ENCODE assay signal across 1 cellular context in the genomic region with DNA sequence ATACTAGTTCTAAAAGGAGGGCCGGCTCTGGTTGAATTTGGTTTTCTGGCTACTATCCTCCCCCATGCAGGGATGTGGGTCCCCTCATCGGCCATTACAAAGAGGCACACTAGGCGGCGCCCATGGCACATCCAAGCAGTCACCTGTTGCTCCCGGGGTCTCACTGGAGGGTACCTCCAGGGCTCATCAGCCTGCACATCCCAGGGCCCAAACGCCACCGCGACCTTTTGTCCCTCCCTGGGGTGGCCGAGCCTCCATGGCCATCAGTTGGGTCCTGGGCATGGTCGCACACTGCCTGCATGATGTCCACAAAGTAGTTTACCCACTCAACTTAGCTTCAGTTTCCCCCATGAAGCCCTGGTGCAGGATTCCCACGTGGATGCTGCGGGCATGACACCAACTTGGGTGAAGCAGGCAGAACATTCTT.
TF ChIP-seq lines count a peak whose summit lies in the region.

No MANE protein-coding gene starts in this region.

TF ChIP-seq in HepG2, 621 proteins besides CTCF, POLR2A, EP300 and RAD21 (continued from another document):
- TF ChIP-seq ZNF160 (CRISPR knock-in tag; IDR thresholded peaks at IDR 0.05) (no peak), FIP1L1 (IDR thresholded peaks at IDR 0.05; ENCODE audit: borderline replicate concordance, insufficient read depth, low read depth, low read length) (no peak)
